ENCODE assay signal across 19 cellular contexts in the genomic region with DNA sequence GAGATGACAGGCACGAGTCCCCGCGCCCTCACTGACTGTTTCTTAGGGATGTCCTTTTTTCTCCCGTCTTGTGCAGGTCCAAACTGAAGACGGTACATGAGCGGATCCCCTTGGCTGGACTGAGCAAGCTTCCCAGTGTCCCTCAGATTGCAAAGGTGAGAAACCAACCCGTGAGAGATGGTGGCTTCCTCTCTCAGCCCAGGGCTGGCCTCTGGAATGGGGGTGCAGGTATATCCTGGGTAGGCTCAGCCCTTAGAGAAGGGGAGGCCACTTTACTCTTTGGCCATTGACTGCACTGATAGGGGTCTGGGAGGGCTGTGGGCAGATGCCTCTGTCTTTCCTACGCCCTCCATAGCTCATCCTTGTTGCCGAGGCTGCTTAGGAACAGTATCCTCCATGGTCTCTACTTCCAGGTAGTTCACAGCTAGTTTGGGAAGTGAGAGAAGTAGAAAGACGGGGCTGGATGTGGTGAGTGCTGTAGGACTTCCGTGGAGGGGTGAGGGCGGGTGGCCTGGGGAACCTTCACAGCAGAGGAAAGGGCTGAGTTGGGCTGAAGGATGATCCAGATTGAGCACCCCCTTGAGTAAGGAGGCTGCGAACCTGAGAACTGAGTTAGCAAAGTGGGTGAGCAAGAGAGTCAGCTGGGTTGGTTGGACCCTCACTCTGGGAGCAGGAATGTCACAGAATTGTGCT.
"Had no signal": no experiment of that assay in that cellular context is flagged by ENCODE, and none has a peak within 500 bp of the region (broad histone marks: within the 10 kb centered on the region; RNA-seq: fewer than 3 reads in every experiment).

No MANE protein-coding gene starts in this region.

- H3K27ac ChIP-seq: neutrophil, parathyroid adenoma, thyroid gland, vagina had no signal

- H3K9me3 ChIP-seq: esophagus squamous epithelium, mucosa of descending colon, neutrophil, thyroid gland, vagina had no signal

- H3K4me3 ChIP-seq: esophagus squamous epithelium, mucosa of descending colon, thyroid gland, vagina had no signal

- H3K9me3 Mint-ChIP-seq: activated CD4-positive, alpha-beta T cell treated with anti-CD3 and anti-CD28 coated beads, Interleukin-2, amount 10 ng/mL, durations not matched to agents 7 days and 5 days; activated T-cell treated with anti-CD3 and anti-CD28 coated beads, Interleukin-2, amount 50 U/mL, for 72 hours; memory B cell; naive B cell; T-helper 1 cell treated with Interleukin-12 subunit alpha and Interleukin-12 subunit beta and Interleukin-4 antibody, amounts not matched to agents 30 μg/mL and 1 μg/mL, for 36 hours had no signal

- H3K9ac ChIP-seq: parathyroid adenoma had no signal

- H2AFZ ChIP-seq: parathyroid adenoma had no signal

- H3K79me2 ChIP-seq: parathyroid adenoma had no signal

- H3K4me1 ChIP-seq: parathyroid adenoma, thyroid gland had no signal

- ATAC-seq: activated CD4-positive, CD25-positive, alpha-beta regulatory T cell treated with anti-CD3 and anti-CD28 coated beads, Interleukin-2, amount 50 U/mL, for 24 hours; activated CD8-positive, alpha-beta T cell treated with anti-CD3 and anti-CD28 coated beads, Interleukin-2, amount 10 ng/mL, durations not matched to agents 7 days and 5 days; activated T-cell treated with anti-CD3 and anti-CD28 coated beads, Interleukin-2, amount 50 U/mL, for 72 hours; left ventricle myocardium superior; mucosa of descending colon had no signal

- H3K36me3 ChIP-seq: thyroid gland, vagina had no signal

- H3K27ac Mint-ChIP-seq: activated CD4-positive, alpha-beta T cell treated with anti-CD3 and anti-CD28 coated beads, Interleukin-2, amount 10 ng/mL, durations not matched to agents 7 days and 5 days; activated CD8-positive, alpha-beta T cell treated with anti-CD3 and anti-CD28 coated beads, Interleukin-2, amount 10 ng/mL, durations not matched to agents 7 days and 5 days; activated naive CD8-positive, alpha-beta T cell; activated T-cell treated with anti-CD3 and anti-CD28 coated beads, Interleukin-2, amount 50 U/mL, for 72 hours; memory B cell; naive B cell; T-helper 1 cell treated with Interleukin-12 subunit alpha and Interleukin-12 subunit beta and Interleukin-4 antibody, amounts not matched to agents 30 μg/mL and 1 μg/mL, for 36 hours had no signal

- H3K27me3 Mint-ChIP-seq: activated CD4-positive, alpha-beta T cell treated with anti-CD3 and anti-CD28 coated beads, Interleukin-2, amount 10 ng/mL, durations not matched to agents 7 days and 5 days; activated naive CD8-positive, alpha-beta T cell; memory B cell; naive B cell had no signal

- DNase-seq: activated CD4-positive, alpha-beta T cell treated with anti-CD3 and anti-CD28 coated beads, Interleukin-2, amount 10 ng/mL, durations not matched to agents 7 days and 5 days; activated CD8-positive, alpha-beta T cell treated with anti-CD3 and anti-CD28 coated beads, Interleukin-2, amount 10 ng/mL, durations not matched to agents 7 days and 5 days; activated gamma-delta T cell; activated T-cell treated with anti-CD3 and anti-CD28 coated beads, Interleukin-2, amount 50 U/mL, for 72 hours; cerebellar nuclear complex; effector CD4-positive, alpha-beta T cell; esophagus squamous epithelium; left ventricle myocardium superior; mucosa of descending colon; naive B cell; stimulated activated naive CD4-positive, alpha-beta T cell; thyroid gland had no signal

- H3K27me3 ChIP-seq: esophagus squamous epithelium, neutrophil, thyroid gland, vagina had no signal

- H3K4me3 Mint-ChIP-seq: activated CD4-positive, alpha-beta T cell treated with anti-CD3 and anti-CD28 coated beads, Interleukin-2, amount 10 ng/mL, durations not matched to agents 7 days and 5 days; activated CD8-positive, alpha-beta T cell treated with anti-CD3 and anti-CD28 coated beads, Interleukin-2, amount 10 ng/mL, durations not matched to agents 7 days and 5 days; activated naive CD8-positive, alpha-beta T cell; activated T-cell treated with anti-CD3 and anti-CD28 coated beads, Interleukin-2, amount 50 U/mL, for 72 hours; memory B cell; naive B cell; T-helper 1 cell treated with Interleukin-12 subunit alpha and Interleukin-12 subunit beta and Interleukin-4 antibody, amounts not matched to agents 30 μg/mL and 1 μg/mL, for 36 hours had no signal

- H3K4me1 Mint-ChIP-seq: activated CD4-positive, alpha-beta T cell treated with anti-CD3 and anti-CD28 coated beads, Interleukin-2, amount 10 ng/mL, durations not matched to agents 7 days and 5 days; memory B cell had no signal
